Comparison of ENCODE assay signal across 13 cellular contexts in genomic region chr20:62381202-62381797, GRCh38. TPM values are rescaled to one million over a fixed set of nuclear protein-coding genes. Genes with fewer than 3 reads are reported as not detected.
DNase-seq lines count a peak whose midpoint lies in the region; ATAC-seq, FAIRE-seq and TF ChIP-seq lines count a peak whose summit lies in the region.
"Had no signal": no experiment of that assay in that cellular context is flagged by ENCODE, and none has a peak within 500 bp of the region (broad histone marks: within the 10 kb centered on the region; RNA-seq: fewer than 3 reads in every experiment).

No MANE protein-coding gene starts in this region.

- H3K79me2 ChIP-seq in K562 (ENCODE audit: control insufficient read depth, insufficient read depth, low read length) = peaks cover 24% of the 10 kb centered on the region
- H3K79me2 ChIP-seq in keratinocyte (ENCODE audit: control insufficient read depth, insufficient read depth, low read length) = peaks cover 22% of the 10 kb centered on the region

- TF ChIP-seq CTCF in K562 (IDR thresholded peaks at IDR 0.05 in 2 of 3, conservative IDR thresholded peaks at IDR 0.05 in 1 of 3; ENCODE audit: insufficient read depth in 2 of 3, low read depth in 1 of 3, low read length in 3 of 3) (no peak), keratinocyte (optimal IDR thresholded peaks at IDR 0.05 in 1 of 3, IDR thresholded peaks at IDR 0.05 in 1 of 3, conservative IDR thresholded peaks at IDR 0.05 in 1 of 3; ENCODE audit: extremely low read depth in 1 of 3, insufficient read depth in 2 of 3, low read length in 3 of 3) (peak in 1 of 3 experiments; percentile 17)
- TF ChIP-seq CTCF in CD8-positive, alpha-beta T cell (IDR thresholded peaks at IDR 0.05) = no peak

- 0 out of 2 replicates have a peak, but pooled peaks cover 3% of the 10 kb centered on the region for H4K20me1 ChIP-seq in K562 (replicated peaks; ENCODE audit: control insufficient read depth, insufficient read depth, low read length)
- H4K20me1 ChIP-seq in keratinocyte (ENCODE audit: control insufficient read depth, extremely low read depth, insufficient read depth, low read length) = no peaks in the 10 kb centered on the region

- H3K27ac ChIP-seq in HUES64 (ENCODE audit: low read depth, low read length) (peak overlapping the region; percentile 13; the same call in 1 of the 2 replicates), K562 (ENCODE audit: extremely low read depth, low read depth, low read length) (peak overlapping the region; percentile 55), keratinocyte (ENCODE audit: control insufficient read depth, insufficient read depth, low read length) (peak overlapping the region; percentile 90), subcutaneous abdominal adipose tissue (ENCODE audit: low read depth, low read length) (peak overlapping the region; percentile 86)
- no peak overlapping the region for H3K27ac ChIP-seq in CD8-positive, alpha-beta T cell (ENCODE audit: low read depth, low read length)

- peak in 1 of 4 experiments; percentile 55 for DNase-seq in K562 (ENCODE audit: extremely low read depth in 1 of 4, low spot score in 3 of 4)
- no peak for DNase-seq in keratinocyte (ENCODE audit: low read depth, low spot score)
- no peak for DNase-seq in CD8-positive, alpha-beta T cell
- DNase-seq in activated gamma-delta T cell treated with Interleukin-2 at 50 U/mL for 16 hours = no peak
- DNase-seq in effector CD8-positive, alpha-beta T cell (lab: John Stamatoyannopoulos, UW) = no peak
- DNase-seq: DMS79 treated with DMSO at 0.1 percent for 48 hours, mesendoderm, small intestine had no signal

- in situ Hi-C loops in K562 (cut with MboI) = no loop called here

- 81% methylated on average over 16 of the region's 16 CpGs for WGBS in HUES64
- 70% methylated on average over 11 of the region's 16 CpGs for WGBS in K562 (ENCODE audit: insufficient coverage, low coverage, missing lambda C conversion rate)

- H3K4me1 ChIP-seq in HUES64 (ENCODE audit: insufficient read depth, low read length) (peaks cover 11% of the 10 kb centered on the region), K562 (replicated peaks in 1 of 2; ENCODE audit: control insufficient read depth in 2 of 2, insufficient read depth in 2 of 2, low read length in 2 of 2) (peaks cover 2 to 45% of the 10 kb centered on the region in 2 experiments; a peak in 3 of 5 replicates), keratinocyte (ENCODE audit: control insufficient read depth, extremely low read depth, insufficient read depth, low read length) (peaks cover 50% of the 10 kb centered on the region), subcutaneous abdominal adipose tissue (ENCODE audit: control insufficient read depth in 5 of 5, insufficient read depth in 5 of 5, low read length in 5 of 5) (peaks cover 2 to 56% (median 46%) of the 10 kb centered on the region in 5 donors)
- H3K4me1 ChIP-seq in CD8-positive, alpha-beta T cell (ENCODE audit: insufficient read depth, low read length) = peaks cover 19% of the 10 kb centered on the region

- H3K36me3 ChIP-seq in HUES64 (ENCODE audit: insufficient read depth, low read length) (peaks cover 10% of the 10 kb centered on the region), K562 (ENCODE audit: control insufficient read depth, insufficient read depth, low read length) (peaks cover 28% of the 10 kb centered on the region), keratinocyte (ENCODE audit: control insufficient read depth in 2 of 2, extremely low read depth in 1 of 2, insufficient read depth in 2 of 2, low read length in 2 of 2) (peaks cover 8 to 11% of the 10 kb centered on the region in 2 experiments), subcutaneous abdominal adipose tissue (ENCODE audit: control insufficient read depth in 5 of 5, insufficient read depth in 5 of 5, low read length in 5 of 5) (peaks cover 0 to 5% (median 4%) of the 10 kb centered on the region in 5 donors)
- H3K36me3 ChIP-seq in CD8-positive, alpha-beta T cell (ENCODE audit: insufficient read depth, low read length) = no peaks in the 10 kb centered on the region

- no peaks in the 10 kb centered on the region for H3K27me3 Mint-ChIP-seq in CD8-positive, alpha-beta T cell (ENCODE audit: low read depth)
- H3K27me3 Mint-ChIP-seq: activated naive CD4-positive, alpha-beta T cell treated with anti-CD3 and anti-CD28 coated beads, Interleukin-2, amount 50 U/mL, for 24 hours had no signal

- POLR2A ChIA-PET in K562 (lab: Yijun Ruan, JAX) = interaction anchor here (1.3 kb wide), 1 partner anchor 13 kb away, joined by 8 read pairs; no protein-coding TSS in a partner anchor
- POLR2A ChIA-PET in CD8-positive, alpha-beta T cell (lab: Charles Lee) = no interaction called here

- peaks cover 26% of the 10 kb centered on the region for H3K4me1 Mint-ChIP-seq in CD8-positive, alpha-beta T cell (ENCODE audit: low read depth)

- peaks cover 4% of the 10 kb centered on the region for H3K9me3 Mint-ChIP-seq in CD8-positive, alpha-beta T cell

- TF ChIP-seq EP300 in K562 (IDR thresholded peaks at IDR 0.05; ENCODE audit: low read length) = no peak

- H2AFZ ChIP-seq in K562 (ENCODE audit: low read depth, low read length) (no peak overlapping the region), keratinocyte (ENCODE audit: control insufficient read depth, low read length) (no peak overlapping the region)

- H3K27me3 ChIP-seq in HUES64 (ENCODE audit: insufficient read depth, low read length) = no peaks in the 10 kb centered on the region
- no peaks in the 10 kb centered on the region for H3K27me3 ChIP-seq in K562 (ENCODE audit: control insufficient read depth in 2 of 2, insufficient read depth in 2 of 2, low read length in 2 of 2)
- H3K27me3 ChIP-seq in keratinocyte (ENCODE audit: control insufficient read depth, extremely low read depth, insufficient read depth, low read length) = no peaks in the 10 kb centered on the region
- no peaks in the 10 kb centered on the region for H3K27me3 ChIP-seq in subcutaneous abdominal adipose tissue (ENCODE audit: control insufficient read depth in 5 of 5, insufficient read depth in 4 of 5, low read length in 5 of 5)
- no peaks in the 10 kb centered on the region for H3K27me3 ChIP-seq in CD8-positive, alpha-beta T cell (ENCODE audit: insufficient read depth, low read length)

- no peak for TF ChIP-seq POLR2A in K562 (conservative IDR thresholded peaks at IDR 0.05)

- intact Hi-C loops in K562 (cut with micrococcal nuclease) = loop anchor here (10.0 kb wide), 1 partner anchor 236 kb away; the partner anchor contains the start of genes PSMA7 and SS18L1
- intact Hi-C loops in CD8-positive, alpha-beta T cell (cut with DNase I, micrococcal nuclease) = loop anchor here in 1 of 2 experiments (10.0 kb wide), 2 partner anchors 554 to 834 kb away; partner anchors contain the start of genes GID8 and YTHDF1

- H3K9me3 ChIP-seq in HUES64 (ENCODE audit: insufficient read depth, low read depth, low read length) = no peaks in the 10 kb centered on the region
- H3K9me3 ChIP-seq in K562 (replicated peaks; ENCODE audit: control insufficient read depth, insufficient read depth, low read depth, low read length) = peaks cover 2% of the 10 kb centered on the region; the same call in 1 of the 2 replicates
- no peaks in the 10 kb centered on the region for H3K9me3 ChIP-seq in keratinocyte (ENCODE audit: control insufficient read depth, low read depth, low read length)
- no peaks in the 10 kb centered on the region for H3K9me3 ChIP-seq in subcutaneous abdominal adipose tissue (ENCODE audit: control insufficient read depth in 5 of 5, low read length in 5 of 5)
- H3K9me3 ChIP-seq in CD8-positive, alpha-beta T cell (ENCODE audit: low read length) = no peaks in the 10 kb centered on the region

- ATAC-seq in K562 (0 out of 3 replicates have a peak, but pooled peaks have one; percentile 4), GM18858 (IDR thresholded peaks at IDR 0.05; ENCODE audit: unreplicated experiment) (no peak)
- no peak for ATAC-seq in CD8-positive, alpha-beta T cell

- H3K36me3 Mint-ChIP-seq in CD8-positive, alpha-beta T cell = peaks cover 10% of the 10 kb centered on the region

- no peak overlapping the region for H3K4me2 ChIP-seq in K562 (ENCODE audit: insufficient read depth, low read length)
- H3K4me2 ChIP-seq in keratinocyte (ENCODE audit: control insufficient read depth, extremely low read depth, insufficient read depth, low read depth, low read length) = peak overlapping the region; percentile 50

- H3K4me3 Mint-ChIP-seq in CD8-positive, alpha-beta T cell = no peak overlapping the region
- H3K4me3 Mint-ChIP-seq: activated naive CD4-positive, alpha-beta T cell treated with anti-CD3 and anti-CD28 coated beads, Interleukin-2, amount 50 U/mL, for 24 hours had no signal

- H3K9me1 ChIP-seq in K562 (ENCODE audit: control insufficient read depth, insufficient read depth, low read length) (no peaks in the 10 kb centered on the region), keratinocyte (ENCODE audit: control insufficient read depth, extremely low read depth, insufficient read depth, low read length) (peaks cover 5% of the 10 kb centered on the region)

- dilution Hi-C loops in keratinocyte (cut with MboI; ENCODE audit: extremely low pct_ligation_motif_present, low sequenced_read_pairs) = no loop called here

- H3K27ac Mint-ChIP-seq in CD8-positive, alpha-beta T cell = no peak overlapping the region

- TF ChIP-seq RAD21 in K562 (CRISPR knock-in tag; conservative IDR thresholded peaks at IDR 0.05 in 1 of 2, IDR thresholded peaks at IDR 0.05 in 1 of 2) = no peak

- BruUV-seq in K562 (replicated peaks; lab: Mats Ljungman, UMichigan) = no TSS peak

- no peak overlapping the region for H3K4me3 ChIP-seq in HUES64 (ENCODE audit: low read length)
- no peak overlapping the region for H3K4me3 ChIP-seq in K562
- H3K4me3 ChIP-seq in keratinocyte (ENCODE audit: control insufficient read depth in 2 of 3, extremely low read depth in 1 of 3, insufficient read depth in 2 of 3, low read depth in 1 of 3, low read length in 3 of 3) = no peak overlapping the region
- no peak overlapping the region for H3K4me3 ChIP-seq in subcutaneous abdominal adipose tissue (ENCODE audit: low read depth in 1 of 5, low read length in 5 of 5)
- no peak overlapping the region for H3K4me3 ChIP-seq in CD8-positive, alpha-beta T cell (ENCODE audit: low read depth, low read length)

- CTCF ChIA-PET in K562 (lab: Yijun Ruan, JAX; ENCODE audit: low intra/inter-chr PET ratio) = no interaction called here
- CTCF ChIA-PET in CD8-positive, alpha-beta T cell (lab: Charles Lee) = no interaction called here

- H3K9ac ChIP-seq in HUES64 (ENCODE audit: low read depth, low read length) (no peak overlapping the region), K562 (ENCODE audit: insufficient read depth in 1 of 2, low read depth in 2 of 2, low read length in 2 of 2) (peak overlapping the region in 1 of 2 experiments; percentile 69; a peak in 1 of 4 replicates), keratinocyte (ENCODE audit: control insufficient read depth, extremely low read depth, insufficient read depth, low read length) (peak overlapping the region; percentile 62), subcutaneous abdominal adipose tissue (ENCODE audit: low read length in 5 of 5) (peak overlapping the region in 1 of 5 donors; percentile 17)

- peak; percentile 35 for FAIRE-seq in K562 (lab: Jason Lieb, UNC)
- FAIRE-seq in keratinocyte (lab: Jason Lieb, UNC) = no peak
- FAIRE-seq: H1, small intestine had no signal

RNA-seq across cellular contexts. Expression of gene RPS21, which starts 5.6 kb away (rescaled TPM):
- polyA plus RNA-seq in HUES64 (2013, experiment 1 of 2) = 1,380 TPM
- 1,333 TPM for polyA plus RNA-seq in HUES64 (2013, experiment 2 of 2)
- 256 and 439 TPM in 2 replicates for total RNA-seq in K562 (2011; cell fraction: chromatin; rRNA removed; ENCODE audit: low replicate concordance)
- total RNA-seq in K562 (2011; cell fraction: nucleolus; rRNA removed) = 1,390 and 1,394 TPM in 2 replicates
- total RNA-seq in K562 (2011; cell fraction: nucleoplasm; rRNA removed) = 1,168 and 2,200 TPM in 2 replicates
- total RNA-seq in K562 (2014; rRNA removed) = 1,801 and 2,504 TPM in 2 replicates
- 1,196 and 1,380 TPM in 2 replicates for total RNA-seq in K562 (2014; rRNA removed; fragmentation: Illumina TruSeq; extraction: Trizol)
- 1,567 and 1,716 TPM in 2 replicates for total RNA-seq in K562 (2015; rRNA removed; fragmentation: Illumina TruSeq; extraction: Trizol)
- 3,091 and 3,491 TPM in 2 replicates for total RNA-seq in K562 (2021)
- polyA plus RNA-seq in K562 (2011; rRNA removed) = 5,647 and 7,256 TPM in 2 replicates
- polyA plus RNA-seq in K562 (2011; cell fraction: cytosol; rRNA removed) = 8,200 and 10,658 TPM in 2 replicates
- polyA plus RNA-seq in K562 (2011; cell fraction: nucleus; rRNA removed) = 3,206 and 5,803 TPM in 2 replicates
- 4,519 and 5,994 TPM in 2 replicates for polyA plus RNA-seq in K562 (2012)
- polyA plus RNA-seq in K562 (2014; fragmentation: Illumina TruSeq; extraction: Trizol) = 1,908 and 2,386 TPM in 2 replicates
- polyA plus RNA-seq in K562 (2014; fragmentation: Nextera tagmentation; extraction: Ambion mirVana) = 1,000 to 10,000 TPM; 3,588 to 3,968 TPM
- polyA plus RNA-seq in K562 (2014; rRNA removed) = 3,958 and 4,439 TPM in 2 replicates
- 1,429 and 1,744 TPM in 2 replicates for polyA minus RNA-seq in K562 (2011; rRNA and poly(A)+ RNA removed)
- polyA minus RNA-seq in K562 (2011; cell fraction: cytosol; rRNA and poly(A)+ RNA removed) = 755 and 891 TPM in 2 replicates
- 430 and 792 TPM in 2 replicates for polyA minus RNA-seq in K562 (2011; cell fraction: nucleus; rRNA and poly(A)+ RNA removed)
- polyA plus RNA-seq in keratinocyte = 2,971 to 5,490 TPM (median 3,874 TPM) in 3 replicates
- 984 TPM for polyA plus RNA-seq in keratinocyte (2011; ENCODE audit: low read depth)
- 1,407 and 2,786 TPM in 2 replicates for polyA plus RNA-seq in keratinocyte (2011; cell fraction: cytosol; rRNA removed)
- 1,324 and 1,818 TPM in 2 replicates for polyA plus RNA-seq in keratinocyte (2011; cell fraction: nucleus; rRNA removed)
- 3,853 and 4,653 TPM in 2 replicates for polyA plus RNA-seq in keratinocyte (2012; ENCODE audit: low replicate concordance)
- 724 to 1,431 TPM (median 1,117 TPM) in 3 replicates for polyA minus RNA-seq in keratinocyte
- polyA minus RNA-seq in keratinocyte (2011; cell fraction: cytosol; rRNA and poly(A)+ RNA removed) = 1,444 TPM
- polyA minus RNA-seq in keratinocyte (2011; cell fraction: nucleus; rRNA and poly(A)+ RNA removed) = 353 and 441 TPM in 2 replicates
- 1,000 to 10,000 TPM; 3,441 to 3,445 TPM for total RNA-seq in CD8-positive, alpha-beta T cell

RNA-seq across cellular contexts. Expression of gene LAMA5, which starts 14.2 kb away (rescaled TPM):
- polyA plus RNA-seq in HUES64 (2013, experiment 1 of 2) = 53.2 TPM
- 64.5 TPM for polyA plus RNA-seq in HUES64 (2013, experiment 2 of 2)
- total RNA-seq in K562 (2011; cell fraction: chromatin; rRNA removed; ENCODE audit: low replicate concordance) = 218 and 612 TPM in 2 replicates
- 256 and 378 TPM in 2 replicates for total RNA-seq in K562 (2011; cell fraction: nucleolus; rRNA removed)
- total RNA-seq in K562 (2011; cell fraction: nucleoplasm; rRNA removed) = 206 and 238 TPM in 2 replicates
- total RNA-seq in K562 (2014; rRNA removed) = 26.4 and 38.3 TPM in 2 replicates
- total RNA-seq in K562 (2014; rRNA removed; fragmentation: Illumina TruSeq; extraction: Trizol) = 2.2 and 3.2 TPM in 2 replicates
- 11.3 and 11.7 TPM in 2 replicates for total RNA-seq in K562 (2015; rRNA removed; fragmentation: Illumina TruSeq; extraction: Trizol)
- 86.4 and 101 TPM in 2 replicates for total RNA-seq in K562 (2021)
- polyA plus RNA-seq in K562 (2011; rRNA removed) = 4.4 and 10.0 TPM in 2 replicates
- polyA plus RNA-seq in K562 (2011; cell fraction: cytosol; rRNA removed) = 3.9 and 11.1 TPM in 2 replicates
- 130 and 166 TPM in 2 replicates for polyA plus RNA-seq in K562 (2011; cell fraction: nucleus; rRNA removed)
- polyA plus RNA-seq in K562 (2012) = 49.7 and 63.1 TPM in 2 replicates
- 7.8 and 20.0 TPM in 2 replicates for polyA plus RNA-seq in K562 (2014; fragmentation: Illumina TruSeq; extraction: Trizol)
- under 1 TPM; 0.31 to 0.48 TPM for polyA plus RNA-seq in K562 (2014; fragmentation: Nextera tagmentation; extraction: Ambion mirVana)
- polyA plus RNA-seq in K562 (2014; rRNA removed) = 60.2 and 67.3 TPM in 2 replicates
- 1.5 and 1.9 TPM in 2 replicates for polyA minus RNA-seq in K562 (2011; rRNA and poly(A)+ RNA removed)
- polyA minus RNA-seq in K562 (2011; cell fraction: cytosol; rRNA and poly(A)+ RNA removed) = 11.0 and 21.3 TPM in 2 replicates
- polyA minus RNA-seq in K562 (2011; cell fraction: nucleus; rRNA and poly(A)+ RNA removed) = 33.7 and 42.1 TPM in 2 replicates
- 6.9 to 17.9 TPM (median 8.7 TPM) in 3 replicates for polyA plus RNA-seq in keratinocyte
- 51.0 TPM for polyA plus RNA-seq in keratinocyte (2011; ENCODE audit: low read depth)
- polyA plus RNA-seq in keratinocyte (2011; cell fraction: cytosol; rRNA removed) = 1.6 and 8.1 TPM in 2 replicates
- 101 and 177 TPM in 2 replicates for polyA plus RNA-seq in keratinocyte (2011; cell fraction: nucleus; rRNA removed)
- polyA plus RNA-seq in keratinocyte (2012; ENCODE audit: low replicate concordance) = 54.5 and 61.7 TPM in 2 replicates
- polyA minus RNA-seq in keratinocyte = 24.2 to 50.5 TPM (median 24.6 TPM) in 3 replicates
- 43.2 TPM for polyA minus RNA-seq in keratinocyte (2011; cell fraction: cytosol; rRNA and poly(A)+ RNA removed)
- polyA minus RNA-seq in keratinocyte (2011; cell fraction: nucleus; rRNA and poly(A)+ RNA removed) = 183 and 196 TPM in 2 replicates
- total RNA-seq in CD8-positive, alpha-beta T cell = 1 to 10 TPM in 1 of 2 experiments, under 1 TPM in 1; 0.28 to 1.1 TPM

RNA-seq across cellular contexts. Expression of gene CABLES2, which starts 25.8 kb away (rescaled TPM):
- polyA plus RNA-seq in HUES64 (2013, experiment 1 of 2) = 8.8 TPM
- 9.9 TPM for polyA plus RNA-seq in HUES64 (2013, experiment 2 of 2)
- 3.6 and 7.1 TPM in 2 replicates for total RNA-seq in K562 (2011; cell fraction: chromatin; rRNA removed; ENCODE audit: low replicate concordance)
- 3.0 and 3.3 TPM in 2 replicates for total RNA-seq in K562 (2011; cell fraction: nucleolus; rRNA removed)
- 2.5 and 3.0 TPM in 2 replicates for total RNA-seq in K562 (2011; cell fraction: nucleoplasm; rRNA removed)
- total RNA-seq in K562 (2014; rRNA removed) (1.2 and 2.0 TPM in 2 replicates), K562 (2014; rRNA removed; fragmentation: Illumina TruSeq; extraction: Trizol) (0.93 and 1.3 TPM in 2 replicates), K562 (2015; rRNA removed; fragmentation: Illumina TruSeq; extraction: Trizol) (1.4 and 1.6 TPM in 2 replicates), K562 (2021) (3.7 and 4.2 TPM in 2 replicates)
- polyA plus RNA-seq in K562 (2011; rRNA removed) (2.2 and 2.5 TPM in 2 replicates), K562 (2014; fragmentation: Illumina TruSeq; extraction: Trizol) (2.7 and 3.2 TPM in 2 replicates), K562 (2014; fragmentation: Nextera tagmentation; extraction: Ambion mirVana) (under 1 TPM; 0.46 to 0.72 TPM), K562 (2014; rRNA removed) (2.1 and 2.2 TPM in 2 replicates), keratinocyte (1.9 to 4.6 TPM (median 2.2 TPM) in 3 replicates)
- polyA plus RNA-seq in K562 (2011; cell fraction: cytosol; rRNA removed) = 2.6 and 3.8 TPM in 2 replicates
- polyA plus RNA-seq in K562 (2011; cell fraction: nucleus; rRNA removed) = 5.3 and 9.0 TPM in 2 replicates
- polyA plus RNA-seq in K562 (2012) = 3.9 and 7.7 TPM in 2 replicates
- polyA minus RNA-seq in K562 (2011; rRNA and poly(A)+ RNA removed) = 1.1 and 1.7 TPM in 2 replicates
- 5.1 and 5.4 TPM in 2 replicates for polyA minus RNA-seq in K562 (2011; cell fraction: cytosol; rRNA and poly(A)+ RNA removed)
- polyA minus RNA-seq in K562 (2011; cell fraction: nucleus; rRNA and poly(A)+ RNA removed) = 1.6 and 1.7 TPM in 2 replicates
- polyA plus RNA-seq in keratinocyte (2011; ENCODE audit: low read depth) = 2.3 TPM
- polyA plus RNA-seq in keratinocyte (2011; cell fraction: cytosol; rRNA removed) = 2.5 and 3.3 TPM in 2 replicates
- polyA plus RNA-seq in keratinocyte (2011; cell fraction: nucleus; rRNA removed) = 3.8 and 4.1 TPM in 2 replicates
- polyA plus RNA-seq in keratinocyte (2012; ENCODE audit: low replicate concordance) = 2.5 and 4.4 TPM in 2 replicates
- 3.0 to 5.1 TPM (median 3.0 TPM) in 3 replicates for polyA minus RNA-seq in keratinocyte
- 3.1 TPM for polyA minus RNA-seq in keratinocyte (2011; cell fraction: cytosol; rRNA and poly(A)+ RNA removed)
- 2.1 and 2.3 TPM in 2 replicates for polyA minus RNA-seq in keratinocyte (2011; cell fraction: nucleus; rRNA and poly(A)+ RNA removed)
- total RNA-seq in CD8-positive, alpha-beta T cell = 1 to 10 TPM; 4.5 to 5.1 TPM

RNA-seq across cellular contexts. Expression of gene RBBP8NL, which starts 46.0 kb away (rescaled TPM):
- 0.10 TPM for polyA plus RNA-seq in HUES64 (2013, experiment 1 of 2)
- polyA plus RNA-seq in HUES64 (2013, experiment 2 of 2) = 0.25 TPM
- total RNA-seq in K562 (2011; cell fraction: chromatin; rRNA removed; ENCODE audit: low replicate concordance) = not detected in 2 replicates
- total RNA-seq in K562 (2011; cell fraction: nucleolus; rRNA removed) = not detected in 2 replicates
- not detected in 2 replicates for total RNA-seq in K562 (2011; cell fraction: nucleoplasm; rRNA removed)
- total RNA-seq in K562 (2014; rRNA removed) (not detected in 2 replicates), K562 (2014; rRNA removed; fragmentation: Illumina TruSeq; extraction: Trizol) (not detected in 2 replicates), K562 (2015; rRNA removed; fragmentation: Illumina TruSeq; extraction: Trizol) (not detected in 2 replicates), K562 (2021) (not detected in 2 replicates)
- polyA plus RNA-seq in K562 (2011; rRNA removed) (not detected in 2 replicates), K562 (2014; fragmentation: Illumina TruSeq; extraction: Trizol) (not detected in 2 replicates), K562 (2014; fragmentation: Nextera tagmentation; extraction: Ambion mirVana) (not detected), K562 (2014; rRNA removed) (not detected in 2 replicates), keratinocyte (0.05 to 0.26 TPM (median 0.13 TPM) in 3 replicates)
- polyA plus RNA-seq in K562 (2011; cell fraction: cytosol; rRNA removed) = 0.04 TPM in 1 of 2 replicates, not detected in the other
- 0.09 TPM in 1 of 2 replicates, not detected in the other for polyA plus RNA-seq in K562 (2011; cell fraction: nucleus; rRNA removed)
- polyA plus RNA-seq in K562 (2012) = not detected in 2 replicates
- polyA minus RNA-seq in K562 (2011; rRNA and poly(A)+ RNA removed) = not detected in 2 replicates
- polyA minus RNA-seq in K562 (2011; cell fraction: cytosol; rRNA and poly(A)+ RNA removed) = not detected in 2 replicates
- not detected in 2 replicates for polyA minus RNA-seq in K562 (2011; cell fraction: nucleus; rRNA and poly(A)+ RNA removed)
- 0.27 TPM for polyA plus RNA-seq in keratinocyte (2011; ENCODE audit: low read depth)
- 0.02 and 0.06 TPM in 2 replicates for polyA plus RNA-seq in keratinocyte (2011; cell fraction: cytosol; rRNA removed)
- 0.08 and 0.28 TPM in 2 replicates for polyA plus RNA-seq in keratinocyte (2011; cell fraction: nucleus; rRNA removed)
- polyA plus RNA-seq in keratinocyte (2012; ENCODE audit: low replicate concordance) = 0.07 and 0.23 TPM in 2 replicates
- polyA minus RNA-seq in keratinocyte = not detected in 3 replicates
- polyA minus RNA-seq in keratinocyte (2011; cell fraction: cytosol; rRNA and poly(A)+ RNA removed) = not detected
- polyA minus RNA-seq in keratinocyte (2011; cell fraction: nucleus; rRNA and poly(A)+ RNA removed) = 0.21 TPM in 1 of 2 replicates, not detected in the other
- total RNA-seq in CD8-positive, alpha-beta T cell = not detected
